19 cellular contexts compared by ENCODE assay signal in genomic region chr20:31440012-31440659, GRCh38. TPM values are rescaled to one million over a fixed set of nuclear protein-coding genes. Genes with fewer than 3 reads are reported as not detected.
DNase-seq lines count a peak whose midpoint lies in the region; ATAC-seq, FAIRE-seq and TF ChIP-seq lines count a peak whose summit lies in the region.
"Had no signal": no experiment of that assay in that cellular context is flagged by ENCODE, and none has a peak within 500 bp of the region (broad histone marks: within the 10 kb centered on the region; RNA-seq: fewer than 3 reads in every experiment).

Gene DEFB123, plus strand, starts transcription at chr20:31440632. Its CDS starts 67 bp downstream, at chr20:31440699.

- no peaks in the 10 kb centered on the region for H3K36me3 Mint-ChIP-seq in activated naive CD8-positive, alpha-beta T cell treated with anti-CD3 and anti-CD28 coated beads, Interleukin-2, amount 50 U/mL, for 24 hours (ENCODE audit: low read depth)
- H3K36me3 Mint-ChIP-seq in activated naive CD8-positive, alpha-beta T cell treated with anti-CD3 and anti-CD28 coated beads for 36 hours = no peaks in the 10 kb centered on the region
- H3K36me3 Mint-ChIP-seq: stimulated activated naive B cell treated with anti-CD40 and anti-IgM and Interleukin-4, amounts not matched to agents 10 μg/mL and 1 μg/mL and 100 μg/mL, for 72 hours had no signal

- H3K27me3 ChIP-seq in K562 (ENCODE audit: control insufficient read depth in 2 of 2, insufficient read depth in 2 of 2, low read length in 2 of 2) = peaks cover 0 to 11% of the 10 kb centered on the region in 2 experiments; a peak in 3 of 5 replicates
- H3K27me3 ChIP-seq: BLaER1 treated with 17β-estradiol and CSF1 and Interleukin-3, amounts not matched to agents 10 nM and 100 nM; ovary had no signal

- TF ChIP-seq RAD21 in K562 (CRISPR knock-in tag; conservative IDR thresholded peaks at IDR 0.05 in 1 of 2, IDR thresholded peaks at IDR 0.05 in 1 of 2) = peak in 1 of 2 experiments; percentile 10; a peak in 1 of 4 replicates

- POLR2A ChIA-PET in K562 (lab: Yijun Ruan, JAX) = interaction anchor here (1.2 kb wide), 1 partner anchor 56 kb away, joined by 3 read pairs; no protein-coding TSS in a partner anchor

- H3K9me3 Mint-ChIP-seq in activated naive CD8-positive, alpha-beta T cell treated with anti-CD3 and anti-CD28 coated beads, Interleukin-2, amount 50 U/mL, for 24 hours = no peaks in the 10 kb centered on the region
- H3K9me3 Mint-ChIP-seq in activated naive CD8-positive, alpha-beta T cell treated with anti-CD3 and anti-CD28 coated beads for 36 hours = no peaks in the 10 kb centered on the region
- H3K9me3 Mint-ChIP-seq: stimulated activated naive B cell treated with anti-CD40 and anti-IgM and Interleukin-4, amounts not matched to agents 10 μg/mL and 1 μg/mL and 100 μg/mL, for 72 hours had no signal

- no peaks in the 10 kb centered on the region; a peak in 3 of 5 replicates for H3K4me1 ChIP-seq in K562 (replicated peaks in 1 of 2; ENCODE audit: control insufficient read depth in 2 of 2, insufficient read depth in 2 of 2, low read length in 2 of 2)

- H3K27ac Mint-ChIP-seq in activated naive CD8-positive, alpha-beta T cell treated with anti-CD3 and anti-CD28 coated beads, Interleukin-2, amount 50 U/mL, for 24 hours = no peak within 1 kb of the TSS
- no peak within 1 kb of the TSS for H3K27ac Mint-ChIP-seq in activated naive CD8-positive, alpha-beta T cell treated with anti-CD3 and anti-CD28 coated beads for 36 hours
- H3K27ac Mint-ChIP-seq: stimulated activated naive B cell treated with anti-CD40 and anti-IgM and Interleukin-4, amounts not matched to agents 10 μg/mL and 1 μg/mL and 100 μg/mL, for 72 hours had no signal

- no peak within 1 kb of the TSS for H3K4me3 Mint-ChIP-seq in activated naive CD8-positive, alpha-beta T cell treated with anti-CD3 and anti-CD28 coated beads, Interleukin-2, amount 50 U/mL, for 24 hours
- H3K4me3 Mint-ChIP-seq in activated naive CD8-positive, alpha-beta T cell treated with anti-CD3 and anti-CD28 coated beads for 36 hours = no peak within 1 kb of the TSS
- H3K4me3 Mint-ChIP-seq: stimulated activated naive B cell treated with anti-CD40 and anti-IgM and Interleukin-4, amounts not matched to agents 10 μg/mL and 1 μg/mL and 100 μg/mL, for 72 hours had no signal

- no peak for TF ChIP-seq POLR2A in K562 (conservative IDR thresholded peaks at IDR 0.05)

- peak within 1 kb of the TSS; percentile 49; the same call in 1 of the 2 replicates for H3K4me2 ChIP-seq in K562 (ENCODE audit: insufficient read depth, low read length)
- H3K4me2 ChIP-seq: BLaER1 treated with 17β-estradiol and CSF1 and Interleukin-3, amounts not matched to agents 10 nM and 100 nM had no signal

- no peak for ATAC-seq in activated naive CD8-positive, alpha-beta T cell treated with anti-CD3 and anti-CD28 coated beads, Interleukin-2, amount 50 U/mL, for 24 hours
- peak; percentile 85 for ATAC-seq in K562
- no peak for ATAC-seq in GM21723 (IDR thresholded peaks at IDR 0.05; ENCODE audit: unreplicated experiment)
- ATAC-seq: activated CD4-positive, CD25-positive, alpha-beta regulatory T cell treated with anti-CD3 and anti-CD28 coated beads, Interleukin-2, amount 50 U/mL, for 24 hours; esophagus mucosa; stimulated activated naive B cell treated with anti-CD40 and anti-IgM and Interleukin-4, amounts not matched to agents 10 μg/mL and 1 μg/mL and 100 μg/mL, for 72 hours had no signal

- 0 out of 4 replicates have a peak within 1 kb of the TSS, but pooled peaks of 1 of the 2 experiments have one; percentile 13 for H3K9ac ChIP-seq in K562 (ENCODE audit: insufficient read depth in 1 of 2, low read depth in 2 of 2, low read length in 2 of 2)
- H3K9ac ChIP-seq: BLaER1 treated with 17β-estradiol and CSF1 and Interleukin-3, amounts not matched to agents 10 nM and 100 nM had no signal

- no peaks in the 10 kb centered on the region for H3K9me1 ChIP-seq in K562 (ENCODE audit: control insufficient read depth, insufficient read depth, low read length)

- in situ Hi-C loops in K562 (cut with MboI) = no loop called here

- TF ChIP-seq CTCF in HFF-Myc (IDR thresholded peaks at IDR 0.05; ENCODE audit: low read depth, low read length, missing control alignments) (peak; percentile 20), K562 (IDR thresholded peaks at IDR 0.05 in 2 of 3, conservative IDR thresholded peaks at IDR 0.05 in 1 of 3; ENCODE audit: insufficient read depth in 2 of 3, low read depth in 1 of 3, low read length in 3 of 3) (peak; percentile 60 to 77 (median 66))

- H3K27me3 Mint-ChIP-seq in activated naive CD8-positive, alpha-beta T cell treated with anti-CD3 and anti-CD28 coated beads, Interleukin-2, amount 50 U/mL, for 24 hours = peaks cover 6% of the 10 kb centered on the region
- H3K27me3 Mint-ChIP-seq in activated naive CD8-positive, alpha-beta T cell treated with anti-CD3 and anti-CD28 coated beads for 36 hours = no peaks in the 10 kb centered on the region

- H3K9me3 ChIP-seq in K562 (replicated peaks; ENCODE audit: control insufficient read depth, insufficient read depth, low read depth, low read length) = no peaks in the 10 kb centered on the region
- H3K9me3 ChIP-seq: BLaER1 treated with 17β-estradiol and CSF1 and Interleukin-3, amounts not matched to agents 10 nM and 100 nM; ovary had no signal

- FAIRE-seq in K562 (lab: Jason Lieb, UNC) = peak; percentile 52

- no peaks in the 10 kb centered on the region for H4K20me1 ChIP-seq in K562 (replicated peaks; ENCODE audit: control insufficient read depth, insufficient read depth, low read length)
- H4K20me1 ChIP-seq: BLaER1 treated with 17β-estradiol and CSF1 and Interleukin-3, amounts not matched to agents 10 nM and 100 nM had no signal

- 11% methylated on average over 16 of the region's 16 CpGs for WGBS in K562 (ENCODE audit: insufficient coverage, low coverage, missing lambda C conversion rate)

- DNase-seq in activated naive CD8-positive, alpha-beta T cell treated with anti-CD3 and anti-CD28 coated beads, Interleukin-2, amount 50 U/mL, for 24 hours = peak; percentile 20
- no peak for DNase-seq in activated naive CD8-positive, alpha-beta T cell treated with anti-CD3 and anti-CD28 coated beads for 36 hours
- DNase-seq in HFF-Myc (ENCODE audit: extremely low read depth, low read depth) (no peak), K562 (ENCODE audit: extremely low read depth in 1 of 4, low spot score in 3 of 4) (peak; percentile 24 to 35 (median 32)), NCI-H2029 treated with DMSO at 0.1 percent for 48 hours (lab: John Stamatoyannopoulos, UW) (no peak), globus pallidus (ENCODE audit: low spot score) (no peak)
- peak; percentile 1 for DNase-seq in stimulated activated CD8-positive, alpha-beta memory T cell treated with anti-CD3 and anti-CD28 coated beads, Interleukin-4, amount 100 ng/mL, for 24 hours (ENCODE audit: low read depth)
- DNase-seq: activated gamma-delta T cell; central memory CD4-positive, alpha-beta T cell; NCI-H1092 treated with DMSO at 0.1 percent for 48 hours; NCI-H446; ovary; Right ventricle myocardium superior; stimulated activated naive B cell treated with anti-CD40 and anti-IgM and Interleukin-4, amounts not matched to agents 10 μg/mL and 1 μg/mL and 100 μg/mL, for 72 hours had no signal

- BruUV-seq in K562 (replicated peaks; lab: Mats Ljungman, UMichigan) = no TSS peak

- CTCF ChIA-PET in K562 (lab: Yijun Ruan, JAX; ENCODE audit: low intra/inter-chr PET ratio) = no interaction called here

- H3K4me3 ChIP-seq in HFF-Myc (replicated peaks; ENCODE audit: low read depth, low read length) (no peak within 1 kb of the TSS), K562 (no peak within 1 kb of the TSS)
- H3K4me3 ChIP-seq: BLaER1 treated with 17β-estradiol and CSF1 and Interleukin-3, amounts not matched to agents 10 nM and 100 nM; ovary had no signal

- no peak within 1 kb of the TSS for H3K27ac ChIP-seq in K562 (ENCODE audit: extremely low read depth, low read depth, low read length)
- H3K27ac ChIP-seq: BLaER1 treated with 17β-estradiol and CSF1 and Interleukin-3, amounts not matched to agents 10 nM and 100 nM; ovary had no signal

- no peaks in the 10 kb centered on the region for H3K36me3 ChIP-seq in K562 (ENCODE audit: control insufficient read depth, insufficient read depth, low read length)
- H3K36me3 ChIP-seq: BLaER1 treated with 17β-estradiol and CSF1 and Interleukin-3, amounts not matched to agents 10 nM and 100 nM; ovary had no signal

- no peaks in the 10 kb centered on the region for H3K79me2 ChIP-seq in K562 (ENCODE audit: control insufficient read depth, insufficient read depth, low read length)

- H2AFZ ChIP-seq in K562 (ENCODE audit: low read depth, low read length) = peak within 1 kb of the TSS; percentile 62; the same call in 1 of the 2 replicates

- intact Hi-C loops in K562 (cut with micrococcal nuclease) = no loop called here

- TF ChIP-seq EP300 in K562 (IDR thresholded peaks at IDR 0.05; ENCODE audit: low read length) = no peak

- H3K4me1 Mint-ChIP-seq in activated naive CD8-positive, alpha-beta T cell treated with anti-CD3 and anti-CD28 coated beads, Interleukin-2, amount 50 U/mL, for 24 hours = no peaks in the 10 kb centered on the region
- H3K4me1 Mint-ChIP-seq in activated naive CD8-positive, alpha-beta T cell treated with anti-CD3 and anti-CD28 coated beads for 36 hours = no peaks in the 10 kb centered on the region
- H3K4me1 Mint-ChIP-seq: stimulated activated naive B cell treated with anti-CD40 and anti-IgM and Interleukin-4, amounts not matched to agents 10 μg/mL and 1 μg/mL and 100 μg/mL, for 72 hours had no signal

TF ChIP-seq in K562, 482 proteins besides CTCF, POLR2A, EP300 and RAD21 (continues in another document):
- no peak for TF ChIP-seq ZNF165 (CRISPR knock-in tag; IDR thresholded peaks at IDR 0.05; ENCODE audit: borderline replicate concordance)
- peak; percentile 41; the same call in 1 of the 2 replicates for TF ChIP-seq ETV1 (tag; conservative IDR thresholded peaks at IDR 0.05; ENCODE audit: low read depth)

RNA-seq across cellular contexts. Expression of gene DEFB123, which starts in this region (rescaled TPM):
- total RNA-seq in activated naive CD8-positive, alpha-beta T cell treated with anti-CD3 and anti-CD28 coated beads for 36 hours = not detected
- not detected in 2 replicates for total RNA-seq in K562 (2011; cell fraction: chromatin; rRNA removed; ENCODE audit: low replicate concordance)
- total RNA-seq in K562 (2011; cell fraction: nucleolus; rRNA removed) = not detected in 2 replicates
- not detected in 2 replicates for total RNA-seq in K562 (2011; cell fraction: nucleoplasm; rRNA removed)
- total RNA-seq in K562 (2014; rRNA removed) (not detected in 2 replicates), K562 (2014; rRNA removed; fragmentation: Illumina TruSeq; extraction: Trizol) (not detected in 2 replicates), K562 (2015; rRNA removed; fragmentation: Illumina TruSeq; extraction: Trizol) (not detected in 2 replicates), K562 (2021) (not detected in 2 replicates)
- polyA plus RNA-seq in K562 (2011; rRNA removed) (not detected in 2 replicates), K562 (2014; fragmentation: Illumina TruSeq; extraction: Trizol) (not detected in 2 replicates), K562 (2014; fragmentation: Nextera tagmentation; extraction: Ambion mirVana) (not detected), K562 (2014; rRNA removed) (not detected in 2 replicates)
- not detected in 2 replicates for polyA plus RNA-seq in K562 (2011; cell fraction: cytosol; rRNA removed)
- not detected in 2 replicates for polyA plus RNA-seq in K562 (2011; cell fraction: nucleus; rRNA removed)
- not detected in 2 replicates for polyA plus RNA-seq in K562 (2012)
- polyA minus RNA-seq in K562 (2011; rRNA and poly(A)+ RNA removed) = not detected in 2 replicates
- polyA minus RNA-seq in K562 (2011; cell fraction: cytosol; rRNA and poly(A)+ RNA removed) = not detected in 2 replicates
- polyA minus RNA-seq in K562 (2011; cell fraction: nucleus; rRNA and poly(A)+ RNA removed) = not detected in 2 replicates
- total RNA-seq: esophagus mucosa, mesenteric fat pad, ovary, Right ventricle myocardium superior had no signal
- polyA plus RNA-seq: ovary had no signal

Comparison
In these comparisons a context has a peak if more than half of its experiments do, and no peak if none do; other contexts are left out.
1. DNase-seq: peak in activated naive CD8-positive, alpha-beta T cell treated with anti-CD3 and anti-CD28 coated beads, Interleukin-2, amount 50 U/mL, for 24 hours (single experiment) and stimulated activated CD8-positive, alpha-beta memory T cell treated with anti-CD3 and anti-CD28 coated beads, Interleukin-4, amount 100 ng/mL, for 24 hours (single experiment); none in activated naive CD8-positive, alpha-beta T cell treated with anti-CD3 and anti-CD28 coated beads for 36 hours (single experiment), HFF-Myc (single experiment), NCI-H2029 treated with DMSO at 0.1 percent for 48 hours (single experiment) and globus pallidus (single experiment).
2. Peak in DNase-seq, ATAC-seq and H3K4me2 ChIP-seq in K562; RNA of the gene not detected or under 1 TPM.